7 cellular contexts compared by ENCODE assay signal in the genomic region with DNA sequence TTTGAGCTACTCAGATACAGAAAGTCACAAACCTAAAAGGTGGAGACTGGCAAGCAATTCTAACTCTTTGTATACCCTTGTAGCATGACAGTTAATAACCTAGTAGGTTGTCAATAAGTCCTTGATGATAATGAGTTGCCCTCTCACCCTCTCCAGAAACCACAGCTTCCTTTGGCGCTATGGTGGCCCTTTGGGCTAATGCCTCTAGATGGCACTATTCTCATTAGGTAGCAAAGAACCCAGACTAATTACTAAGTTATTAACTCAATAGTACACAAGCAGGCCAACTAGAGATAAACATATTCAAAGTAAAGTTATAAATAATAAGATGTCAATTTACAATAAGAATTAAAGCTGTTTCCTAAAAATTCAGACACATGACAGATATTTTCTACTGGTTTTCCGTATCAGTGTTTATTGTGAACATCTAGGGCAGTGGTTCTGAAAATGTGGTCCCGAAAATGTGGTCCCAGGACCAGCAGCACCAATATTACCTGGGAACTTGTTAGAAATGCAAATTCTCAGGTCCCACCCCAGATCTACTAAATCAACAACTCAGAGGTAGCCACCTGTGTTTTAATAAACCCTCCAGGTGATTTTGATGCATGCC. TPM values are rescaled to one million over a fixed set of nuclear protein-coding genes. Genes with fewer than 3 reads are reported as not detected.
DNase-seq lines count a peak whose midpoint lies in the region; ATAC-seq and TF ChIP-seq lines count a peak whose summit lies in the region.

No MANE protein-coding gene starts in this region.

- H3K36me3 Mint-ChIP-seq in activated T-helper 17 cell treated with anti-CD3 and anti-CD28 coated beads, Interleukin-2, amount 50 U/mL, for 72 hours (ENCODE audit: low read depth), result peaks cover 34% of the 10 kb centered on the region

- H3K9me3 Mint-ChIP-seq in activated T-helper 17 cell treated with anti-CD3 and anti-CD28 coated beads, Interleukin-2, amount 50 U/mL, for 72 hours, result no peaks in the 10 kb centered on the region

- DNase-seq in EL, result peak; percentile 26
- DNase-seq in GM20000 (ENCODE audit: low spot score), result peak; percentile 16
- DNase-seq in HuH-7.5 (ENCODE audit: low spot score), result peak; percentile 13
- no peak for DNase-seq in left lobe of liver (ENCODE audit: low spot score)
- DNase-seq in activated gamma-delta T cell (lab: John Stamatoyannopoulos, UW), result no peak

- H3K4me3 Mint-ChIP-seq in activated T-helper 17 cell treated with anti-CD3 and anti-CD28 coated beads, Interleukin-2, amount 50 U/mL, for 72 hours, result no peak overlapping the region

- ATAC-seq in activated T-helper 17 cell treated with anti-CD3 and anti-CD28 coated beads, Interleukin-2, amount 50 U/mL, for 72 hours (replicated peaks), result peak; percentile 40
- ATAC-seq in left lobe of liver, result peak; percentile 90
- ATAC-seq in HG03025 (IDR thresholded peaks at IDR 0.05; ENCODE audit: low FRiP score, unreplicated experiment), result no peak

- peak; percentile 67 for TF ChIP-seq CTCF in GM20000 (IDR thresholded peaks at IDR 0.05; ENCODE audit: extremely low read depth, missing control alignments)

- H3K4me1 Mint-ChIP-seq in activated T-helper 17 cell treated with anti-CD3 and anti-CD28 coated beads, Interleukin-2, amount 50 U/mL, for 72 hours, result no peaks in the 10 kb centered on the region

- no peaks in the 10 kb centered on the region for H3K27me3 Mint-ChIP-seq in activated T-helper 17 cell treated with anti-CD3 and anti-CD28 coated beads, Interleukin-2, amount 50 U/mL, for 72 hours

- H3K27ac Mint-ChIP-seq in activated T-helper 17 cell treated with anti-CD3 and anti-CD28 coated beads, Interleukin-2, amount 50 U/mL, for 72 hours, result no peak overlapping the region

RNA-seq across cellular contexts. Expression of gene LDAH, which starts 41.1 kb away (rescaled TPM):
- total RNA-seq in activated T-helper 17 cell treated with anti-CD3 and anti-CD28 coated beads, Interleukin-2, amount 50 U/mL, for 72 hours, result 10 to 100 TPM; 29.4 to 32.5 TPM
- total RNA-seq in left lobe of liver, result 12.6 TPM

Comparison
In these comparisons a context has a peak if more than half of its experiments do, and no peak if none do; other contexts are left out.
1. DNase-seq: peak in EL (single experiment), GM20000 (single experiment) and HuH-7.5 (single experiment); none in left lobe of liver (single experiment) and activated gamma-delta T cell (single experiment).